25 cellular contexts compared by ENCODE assay signal in the genomic region with DNA sequence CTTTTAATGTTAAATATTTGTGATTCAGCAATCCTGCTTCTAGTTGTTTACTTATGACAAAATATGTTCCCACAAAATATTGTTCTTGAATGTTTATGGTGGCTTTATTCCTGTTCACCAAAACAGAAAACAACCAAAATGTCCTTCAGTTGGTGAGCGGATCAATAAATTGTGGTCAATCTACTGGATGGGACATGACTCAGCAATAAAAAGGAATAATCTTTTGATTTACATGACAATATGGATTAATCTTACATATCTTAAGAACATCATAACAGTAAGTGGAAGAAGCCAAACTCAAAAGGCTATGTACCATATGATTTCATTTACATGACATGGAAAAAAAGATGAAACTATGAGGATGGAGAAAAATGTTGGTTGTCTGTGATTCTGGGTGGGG.
DNase-seq lines count a peak whose midpoint lies in the region; ATAC-seq, FAIRE-seq and TF ChIP-seq lines count a peak whose summit lies in the region.
"Had no signal": no experiment of that assay in that cellular context is flagged by ENCODE, and none has a peak within 500 bp of the region (broad histone marks: within the 10 kb centered on the region; RNA-seq: fewer than 3 reads in every experiment).

No MANE protein-coding gene starts in this region.

- H3K79me2 ChIP-seq in HepG2 (ENCODE audit: insufficient read depth, low read length), result no peaks in the 10 kb centered on the region
- H3K79me2 ChIP-seq in K562 (ENCODE audit: control insufficient read depth, insufficient read depth, low read length), result no peaks in the 10 kb centered on the region
- no peaks in the 10 kb centered on the region for H3K79me2 ChIP-seq in endothelial cell of umbilical vein (ENCODE audit: control insufficient read depth, insufficient read depth, low read length)

- no peaks in the 10 kb centered on the region; a peak in 1 of 5 replicates for H3K27me3 ChIP-seq in HepG2 (ENCODE audit: control insufficient read depth in 1 of 2, insufficient read depth in 2 of 2, low read length in 2 of 2)
- H3K27me3 ChIP-seq in right lobe of liver, result no peaks in the 10 kb centered on the region
- H3K27me3 ChIP-seq in K562 (ENCODE audit: control insufficient read depth in 2 of 2, insufficient read depth in 2 of 2, low read length in 2 of 2), result no peaks in the 10 kb centered on the region
- no peaks in the 10 kb centered on the region for H3K27me3 ChIP-seq in endothelial cell of umbilical vein (ENCODE audit: control insufficient read depth in 2 of 2, insufficient read depth in 2 of 2, low read length in 2 of 2)
- H3K27me3 ChIP-seq: BE2C, BLaER1 had no signal

- no peak overlapping the region for H3K4me3 ChIP-seq in HepG2 (replicated peaks in 1 of 3; ENCODE audit: insufficient read depth in 1 of 3, low read depth in 2 of 3, low read length in 3 of 3)
- no peak overlapping the region for H3K4me3 ChIP-seq in right lobe of liver
- H3K4me3 ChIP-seq in K562, result no peak overlapping the region
- H3K4me3 ChIP-seq in endothelial cell of umbilical vein (replicated peaks in 1 of 3; ENCODE audit: insufficient read depth in 1 of 3, low read depth in 1 of 3, low read length in 3 of 3), result no peak overlapping the region
- H3K4me3 ChIP-seq: BLaER1 had no signal

- H4K20me1 ChIP-seq in HepG2 (ENCODE audit: insufficient read depth, low read length), result no peaks in the 10 kb centered on the region
- no peaks in the 10 kb centered on the region for H4K20me1 ChIP-seq in K562 (replicated peaks; ENCODE audit: control insufficient read depth, insufficient read depth, low read length)
- H4K20me1 ChIP-seq in endothelial cell of umbilical vein (replicated peaks; ENCODE audit: control insufficient read depth, extremely low read depth, insufficient read depth, low read length), result no peaks in the 10 kb centered on the region
- H4K20me1 ChIP-seq: BLaER1 had no signal

- H2AFZ ChIP-seq in HepG2 (ENCODE audit: low read length), result no peak overlapping the region
- H2AFZ ChIP-seq in K562 (ENCODE audit: low read depth, low read length), result no peak overlapping the region
- H2AFZ ChIP-seq in endothelial cell of umbilical vein (ENCODE audit: low read depth, low read length), result no peak overlapping the region

- no peak for TF ChIP-seq EP300 in HepG2 (IDR thresholded peaks at IDR 0.05; ENCODE audit: low read depth in 2 of 2, low read length in 2 of 2)
- no peak for TF ChIP-seq EP300 in HepG2 (CRISPR knock-in tag; IDR thresholded peaks at IDR 0.05; ENCODE audit: borderline replicate concordance)
- no peak for TF ChIP-seq EP300 in K562 (IDR thresholded peaks at IDR 0.05; ENCODE audit: low read length)

- FAIRE-seq in HepG2 (lab: Jason Lieb, UNC) (no peak), K562 (lab: Jason Lieb, UNC) (no peak), endothelial cell of umbilical vein (lab: Jason Lieb, UNC) (peak; percentile 24)
- FAIRE-seq: GM12891, GM19239 had no signal

- DNase-seq in HepG2 (ENCODE audit: low spot score) (no peak), right lobe of liver (no peak), K562 (ENCODE audit: extremely low read depth in 1 of 4, low spot score in 3 of 4) (no peak), endothelial cell of umbilical vein (ENCODE audit: low read depth, low spot score) (no peak), T-helper 9 cell (no peak), HUDEP-2 (lab: John Stamatoyannopoulos, UW; ENCODE audit: unreplicated experiment in 76 of 76) (no peak), NAMALWA (ENCODE audit: low spot score) (no peak)
- DNase-seq: ACHN; BE2C; C1 segment of cervical spinal cord; CD4-positive, alpha-beta memory T cell; CD4-positive, CD25-positive, alpha-beta regulatory T cell; CD8-positive, alpha-beta memory T cell; COR-L47; DMS 273 treated with DMSO at 0.1 percent for 48 hours; DMS153; DMS53; DMS79; DND-41; EL; GDM1 had no signal

- in situ Hi-C loops in HepG2 (cut with HindIII; ENCODE audit: extremely low pct_ligation_motif_present, low pct_unique_long_range_greater_than_20kb) (no loop called here), K562 (cut with MboI) (no loop called here)

- H3K27ac ChIP-seq in HepG2 (ENCODE audit: extremely low read length, insufficient read depth, low read length) (no peak overlapping the region), right lobe of liver (no peak overlapping the region), K562 (ENCODE audit: extremely low read depth, low read depth, low read length) (no peak overlapping the region), endothelial cell of umbilical vein (ENCODE audit: insufficient read depth, low read depth, low read length) (no peak overlapping the region)
- H3K27ac ChIP-seq: 22Rv1, BLaER1 had no signal

- H3K4me1 ChIP-seq in HepG2 (ENCODE audit: insufficient read depth, low read length), result no peaks in the 10 kb centered on the region
- H3K4me1 ChIP-seq in right lobe of liver, result no peaks in the 10 kb centered on the region
- H3K4me1 ChIP-seq in K562 (replicated peaks in 1 of 2; ENCODE audit: control insufficient read depth in 2 of 2, insufficient read depth in 2 of 2, low read length in 2 of 2), result no peaks in the 10 kb centered on the region
- no peaks in the 10 kb centered on the region for H3K4me1 ChIP-seq in endothelial cell of umbilical vein (ENCODE audit: control insufficient read depth, extremely low read depth, insufficient read depth, low read length)
- H3K4me1 ChIP-seq: BE2C, BLaER1 had no signal

- WGBS in HepG2 (ENCODE audit: low lambda C conversion rate), result 65% methylated on average over 1 of the region's 1 CpG
- 69% methylated on average over 1 of the region's 1 CpG for WGBS in right lobe of liver (ENCODE audit: insufficient coverage, low coverage, low lambda C conversion rate, missing lambda C conversion rate)
- 0% methylated on average over 1 of the region's 1 CpG for WGBS in K562 (ENCODE audit: insufficient coverage, low coverage, missing lambda C conversion rate)

- H3K36me3 ChIP-seq in HepG2 (replicated peaks in 1 of 2; ENCODE audit: control insufficient read depth in 1 of 2, insufficient read depth in 2 of 2, low read length in 2 of 2), result no peaks in the 10 kb centered on the region
- H3K36me3 ChIP-seq in right lobe of liver, result no peaks in the 10 kb centered on the region
- no peaks in the 10 kb centered on the region for H3K36me3 ChIP-seq in K562 (ENCODE audit: control insufficient read depth, insufficient read depth, low read length)
- H3K36me3 ChIP-seq in endothelial cell of umbilical vein (ENCODE audit: control insufficient read depth in 2 of 2, extremely low read depth in 1 of 2, insufficient read depth in 2 of 2, low read length in 2 of 2), result no peaks in the 10 kb centered on the region
- H3K36me3 ChIP-seq: BE2C, BLaER1 had no signal

- TF ChIP-seq CTCF in HepG2 (CRISPR knock-in tag; IDR thresholded peaks at IDR 0.05) (no peak), right lobe of liver (IDR thresholded peaks at IDR 0.05) (no peak), K562 (IDR thresholded peaks at IDR 0.05 in 2 of 3, conservative IDR thresholded peaks at IDR 0.05 in 1 of 3; ENCODE audit: insufficient read depth in 2 of 3, low read depth in 1 of 3, low read length in 3 of 3) (no peak), endothelial cell of umbilical vein (IDR thresholded peaks at IDR 0.05; ENCODE audit: extremely low read depth in 1 of 2, insufficient read depth in 1 of 2, low read depth in 1 of 2, low read length in 2 of 2) (no peak)

- ATAC-seq in HepG2 (no peak), right lobe of liver (no peak), K562 (no peak)

- CTCF ChIA-PET in HepG2 (lab: Yijun Ruan, JAX; ENCODE audit: low intra/inter-chr PET ratio, low total read pairs), result no interaction called here
- CTCF ChIA-PET in K562 (lab: Yijun Ruan, JAX; ENCODE audit: low intra/inter-chr PET ratio), result no interaction called here
- CTCF ChIA-PET in endothelial cell of umbilical vein (lab: Charles Lee), result no interaction called here

- peaks cover 66% of the 10 kb centered on the region for H3K9me3 ChIP-seq in HepG2 (ENCODE audit: low read length)
- no peaks in the 10 kb centered on the region for H3K9me3 ChIP-seq in right lobe of liver
- no peaks in the 10 kb centered on the region for H3K9me3 ChIP-seq in K562 (replicated peaks; ENCODE audit: control insufficient read depth, insufficient read depth, low read depth, low read length)
- H3K9me3 ChIP-seq in endothelial cell of umbilical vein (replicated peaks; ENCODE audit: control insufficient read depth, insufficient read depth, low read length), result no peaks in the 10 kb centered on the region
- H3K9me3 ChIP-seq: BE2C, BLaER1 had no signal

- dilution Hi-C loops in endothelial cell of umbilical vein (cut with MboI; ENCODE audit: extremely low pct_ligation_motif_present, low sequenced_read_pairs), result no loop called here

- TF ChIP-seq POLR2A in HepG2 (IDR thresholded peaks at IDR 0.05; ENCODE audit: insufficient read depth in 1 of 2, low read depth in 2 of 2, low read length in 2 of 2) (no peak), right lobe of liver (IDR thresholded peaks at IDR 0.05) (no peak), K562 (conservative IDR thresholded peaks at IDR 0.05) (no peak), endothelial cell of umbilical vein (IDR thresholded peaks at IDR 0.05; ENCODE audit: low read depth, low read length) (no peak)

- H3K9ac ChIP-seq in HepG2 (ENCODE audit: insufficient read depth, low read depth, low read length) (no peak overlapping the region), K562 (ENCODE audit: insufficient read depth in 1 of 2, low read depth in 2 of 2, low read length in 2 of 2) (no peak overlapping the region), endothelial cell of umbilical vein (replicated peaks; ENCODE audit: extremely low read depth, insufficient read depth, low read length) (no peak overlapping the region)
- H3K9ac ChIP-seq: BLaER1 had no signal

- H3K4me2 ChIP-seq in HepG2 (ENCODE audit: low read depth, low read length), result no peak overlapping the region
- H3K4me2 ChIP-seq in K562 (ENCODE audit: insufficient read depth, low read length), result no peak overlapping the region
- H3K4me2 ChIP-seq in endothelial cell of umbilical vein (ENCODE audit: insufficient read depth, low read length), result no peak overlapping the region
- H3K4me2 ChIP-seq: BLaER1 had no signal

- TF ChIP-seq RAD21 in HepG2 (CRISPR knock-in tag; IDR thresholded peaks at IDR 0.05) (no peak), K562 (CRISPR knock-in tag; conservative IDR thresholded peaks at IDR 0.05 in 1 of 2, IDR thresholded peaks at IDR 0.05 in 1 of 2) (no peak)

- intact Hi-C loops in HepG2 (cut with micrococcal nuclease; ENCODE audit: unreplicated experiment), result no loop called here
- intact Hi-C loops in right lobe of liver (cut with DNase I), result no loop called here
- intact Hi-C loops in K562 (cut with micrococcal nuclease), result no loop called here
- intact Hi-C loops in endothelial cell of umbilical vein (cut with micrococcal nuclease), result no loop called here

- POLR2A ChIA-PET in HepG2 (lab: Yijun Ruan, JAX) (no interaction called here), K562 (lab: Yijun Ruan, JAX) (no interaction called here), endothelial cell of umbilical vein (lab: Charles Lee) (no interaction called here)

- BruUV-seq in HepG2 (replicated peaks; lab: Mats Ljungman, UMichigan) (no TSS peak), K562 (replicated peaks; lab: Mats Ljungman, UMichigan) (no TSS peak), endothelial cell of umbilical vein (replicated peaks; lab: Mats Ljungman, UMichigan) (no TSS peak)

- H3K9me1 ChIP-seq in K562 (ENCODE audit: control insufficient read depth, insufficient read depth, low read length), result no peaks in the 10 kb centered on the region
- no peaks in the 10 kb centered on the region for H3K9me1 ChIP-seq in endothelial cell of umbilical vein (replicated peaks; ENCODE audit: control insufficient read depth, extremely low read depth, insufficient read depth, low read length)
